8 cellular contexts compared by ENCODE assay signal in the genomic region with DNA sequence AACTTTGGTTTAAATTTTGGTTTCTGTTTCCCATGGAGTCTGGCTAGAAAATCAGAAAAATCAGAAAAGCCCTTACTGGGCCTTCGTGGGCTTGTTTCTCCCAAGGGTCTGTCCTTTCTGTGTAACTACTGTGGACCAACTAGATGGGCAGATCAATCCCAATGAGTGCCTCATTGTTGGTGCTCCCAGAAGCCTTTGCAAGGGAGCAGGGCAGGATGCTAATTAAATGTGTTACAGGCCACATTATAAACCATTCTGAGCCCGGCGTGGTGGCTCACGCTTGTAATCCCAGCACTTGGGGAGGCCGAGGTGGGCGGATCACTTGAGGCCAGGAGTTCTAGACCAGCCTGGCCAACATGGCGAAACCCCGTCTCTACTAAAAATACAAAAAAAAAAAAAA. TPM values are rescaled to one million over a fixed set of nuclear protein-coding genes. Genes with fewer than 3 reads are reported as not detected.
DNase-seq lines count a peak whose midpoint lies in the region; ATAC-seq, FAIRE-seq and TF ChIP-seq lines count a peak whose summit lies in the region.
"Not testable (repeated sequence)": the region's sequence is repeated elsewhere in the genome, so short reads cannot be mapped to it uniquely, and the experiment has no call there.

No MANE protein-coding gene starts in this region.

- dilution Hi-C loops in keratinocyte (cut with MboI; ENCODE audit: extremely low pct_ligation_motif_present, low sequenced_read_pairs), result not testable (repeated sequence)

- peak overlapping the region; percentile 89 for H3K4me2 ChIP-seq in keratinocyte (ENCODE audit: control insufficient read depth, extremely low read depth, insufficient read depth, low read depth, low read length)

- H3K9ac ChIP-seq in endodermal cell (ENCODE audit: extremely low read depth, low read length, poor library complexity, severe bottlenecking) (peak overlapping the region; percentile 96), keratinocyte (ENCODE audit: control insufficient read depth, extremely low read depth, insufficient read depth, low read length) (peak overlapping the region; percentile 90)

- ATAC-seq in T-helper 17 cell; activated naive CD4-positive, alpha-beta T cell treated with anti-CD3 and anti-CD28 coated beads, Interleukin-2, amount 50 U/mL, for 72 hours: not testable (repeated sequence)

- not testable (repeated sequence) for BruUV-seq in A673 (replicated peaks; lab: Mats Ljungman, UMichigan)

- peaks cover 61% of the 10 kb centered on the region for H3K79me2 ChIP-seq in keratinocyte (ENCODE audit: control insufficient read depth, insufficient read depth, low read length)

- H3K36me3 ChIP-seq in A673 (ENCODE audit: insufficient read depth, low read length, poor library complexity, severe bottlenecking); keratinocyte (ENCODE audit: control insufficient read depth in 2 of 2, extremely low read depth in 1 of 2, insufficient read depth in 2 of 2, low read length in 2 of 2): not testable (repeated sequence)
- H3K36me3 ChIP-seq in MG63 (peaks cover 61% of the 10 kb centered on the region), endodermal cell (ENCODE audit: control insufficient read depth, insufficient read depth, low read length) (peaks cover 20% of the 10 kb centered on the region)

- TF ChIP-seq CTCF in A673 (conservative IDR thresholded peaks at IDR 0.05; ENCODE audit: low read depth, low read length); GM12864 (IDR thresholded peaks at IDR 0.05; ENCODE audit: low read depth, low read length, missing control alignments); endodermal cell (conservative IDR thresholded peaks at IDR 0.05); keratinocyte (optimal IDR thresholded peaks at IDR 0.05 in 1 of 3, IDR thresholded peaks at IDR 0.05 in 1 of 3, conservative IDR thresholded peaks at IDR 0.05 in 1 of 3; ENCODE audit: extremely low read depth in 1 of 3, insufficient read depth in 2 of 3, low read length in 3 of 3); retinal pigment epithelial cell (conservative IDR thresholded peaks at IDR 0.05; ENCODE audit: low read depth, low read length): not testable (repeated sequence)

- not testable (repeated sequence) for FAIRE-seq in keratinocyte (lab: Jason Lieb, UNC)

- intact Hi-C loops in A673 (cut with micrococcal nuclease; ENCODE audit: unreplicated experiment), result not testable (repeated sequence)

- not testable (repeated sequence) for H3K9me3 ChIP-seq in A673 (ENCODE audit: low read depth, low read length, poor library complexity, severe bottlenecking); MG63; T-helper 17 cell (ENCODE audit: control insufficient read depth, low read length, poor library complexity, severe bottlenecking); endodermal cell (ENCODE audit: control insufficient read depth, low read length); keratinocyte (ENCODE audit: control insufficient read depth, low read depth, low read length)

- H3K9me3 Mint-ChIP-seq in activated naive CD4-positive, alpha-beta T cell treated with anti-CD3 and anti-CD28 coated beads, Interleukin-2, amount 50 U/mL, for 72 hours; endodermal cell: not testable (repeated sequence)

- H3K4me1 Mint-ChIP-seq in T-helper 17 cell (peaks cover 23% of the 10 kb centered on the region), endodermal cell (peaks cover 17% of the 10 kb centered on the region)

- H3K27me3 ChIP-seq in A673 (replicated peaks; ENCODE audit: insufficient read depth, low read depth, low read length, poor library complexity); MG63; endodermal cell (ENCODE audit: control insufficient read depth, insufficient read depth, low read length, poor library complexity, severe bottlenecking); keratinocyte (ENCODE audit: control insufficient read depth, extremely low read depth, insufficient read depth, low read length): not testable (repeated sequence)

- H3K36me3 Mint-ChIP-seq in T-helper 17 cell (ENCODE audit: low read depth), result not testable (repeated sequence)
- peaks cover 22 to 44% of the 10 kb centered on the region in 2 donors for H3K36me3 Mint-ChIP-seq in activated naive CD4-positive, alpha-beta T cell treated with anti-CD3 and anti-CD28 coated beads, Interleukin-2, amount 50 U/mL, for 72 hours
- H3K36me3 Mint-ChIP-seq in endodermal cell (ENCODE audit: low read depth), result peaks cover 14% of the 10 kb centered on the region

- H3K27ac Mint-ChIP-seq in T-helper 17 cell, result not testable (repeated sequence)
- H3K27ac Mint-ChIP-seq in activated naive CD4-positive, alpha-beta T cell treated with anti-CD3 and anti-CD28 coated beads, Interleukin-2, amount 50 U/mL, for 72 hours, result peak overlapping the region; percentile 93 to 94
- peak overlapping the region; percentile 97 for H3K27ac Mint-ChIP-seq in endodermal cell

- peaks cover 11% of the 10 kb centered on the region for H3K4me1 ChIP-seq in A673 (ENCODE audit: insufficient read depth, low read length, poor library complexity, severe bottlenecking)
- not testable (repeated sequence) for H3K4me1 ChIP-seq in endodermal cell (ENCODE audit: control insufficient read depth, insufficient read depth, low read length)
- peaks cover 16% of the 10 kb centered on the region for H3K4me1 ChIP-seq in keratinocyte (ENCODE audit: control insufficient read depth, extremely low read depth, insufficient read depth, low read length)

- WGBS in endodermal cell (ENCODE audit: insufficient coverage in 1 of 2, insufficient read length in 1 of 2), 2 experiments, result 81 to 91% methylated on average over 5 to 7 of the region's 8 CpGs

- H3K27ac ChIP-seq in A673 (ENCODE audit: low read depth, low read length, poor library complexity, severe bottlenecking) (peak overlapping the region; percentile 85), keratinocyte (ENCODE audit: control insufficient read depth, insufficient read depth, low read length) (peak overlapping the region; percentile 87)
- H3K27ac ChIP-seq in endodermal cell (ENCODE audit: low read depth, low read length), result not testable (repeated sequence)

- not testable (repeated sequence) for H3K9me1 ChIP-seq in keratinocyte (ENCODE audit: control insufficient read depth, extremely low read depth, insufficient read depth, low read length)

- not testable (repeated sequence) for H4K20me1 ChIP-seq in keratinocyte (ENCODE audit: control insufficient read depth, extremely low read depth, insufficient read depth, low read length)

- CTCF ChIA-PET in A673 (lab: Charles Lee), result interaction anchor here (0.7 kb wide), 1 partner anchor 26 kb away, joined by 3 read pairs; no protein-coding TSS in a partner anchor

- POLR2A ChIA-PET in A673 (lab: Charles Lee; ENCODE audit: low non-redundant PET), result not testable (repeated sequence)

- H3K4me3 ChIP-seq in A673 (ENCODE audit: low read depth, low read length, poor library complexity, severe bottlenecking) (peak overlapping the region; percentile 85), GM12864 (ENCODE audit: low read depth, low read length) (peak overlapping the region; percentile 74), MG63 (peak overlapping the region; percentile 98), endodermal cell (ENCODE audit: low read length) (peak overlapping the region; percentile 100), keratinocyte (ENCODE audit: control insufficient read depth in 2 of 3, extremely low read depth in 1 of 3, insufficient read depth in 2 of 3, low read depth in 1 of 3, low read length in 3 of 3) (peak overlapping the region; percentile 77 to 99 (median 88)), retinal pigment epithelial cell (ENCODE audit: low read length) (peak overlapping the region; percentile 96)

- H2AFZ ChIP-seq in keratinocyte (ENCODE audit: control insufficient read depth, low read length), result peak overlapping the region; percentile 88

- not testable (repeated sequence) for DNase-seq in A673 (ENCODE audit: low spot score); GM12864 (ENCODE audit: low read depth); MG63; T-helper 17 cell; activated naive CD4-positive, alpha-beta T cell treated with anti-CD3 and anti-CD28 coated beads, Interleukin-2, amount 50 U/mL, for 72 hours (ENCODE audit: low spot score in 2 of 2); endodermal cell; keratinocyte (ENCODE audit: low read depth, low spot score); retinal pigment epithelial cell (ENCODE audit: low read depth)

- H3K27me3 Mint-ChIP-seq in T-helper 17 cell; endodermal cell (ENCODE audit: insufficient read depth): not testable (repeated sequence)

- H3K4me3 Mint-ChIP-seq in T-helper 17 cell (peak overlapping the region; percentile 93), endodermal cell (peak overlapping the region; percentile 95)

RNA-seq across cellular contexts. Expression of gene MELK, which starts 1.4 kb away (rescaled TPM):
- total RNA-seq in A673 (2021) (80.9 and 87.8 TPM in 2 replicates), T-helper 17 cell (1 to 10 TPM in 1 of 2 donors, under 1 TPM in 1; 0.73 to 1.2 TPM), endodermal cell (10 to 100 TPM; 45.6 to 88.9 TPM)
- 75.8 and 95.3 TPM in 2 replicates for total RNA-seq in MG63 (2014; rRNA removed; shearing (Covaris generic); ENCODE audit: low replicate concordance)
- 10 to 100 TPM; 55.1 to 57.1 TPM for total RNA-seq in activated naive CD4-positive, alpha-beta T cell treated with anti-CD3 and anti-CD28 coated beads, Interleukin-2, amount 50 U/mL, for 72 hours
- 51.1 TPM for polyA plus RNA-seq in endodermal cell (2013, experiment 1 of 2)
- 50.6 TPM for polyA plus RNA-seq in endodermal cell (2013, experiment 2 of 2)
- polyA plus RNA-seq in keratinocyte, result 14.0 to 45.3 TPM (median 29.2 TPM) in 3 replicates
- 2.9 TPM for polyA plus RNA-seq in keratinocyte (2011; ENCODE audit: low read depth)
- 16.5 and 26.0 TPM in 2 replicates for polyA plus RNA-seq in keratinocyte (2011; cell fraction: cytosol; rRNA removed)
- polyA plus RNA-seq in keratinocyte (2011; cell fraction: nucleus; rRNA removed), result 16.9 and 22.9 TPM in 2 replicates
- polyA plus RNA-seq in keratinocyte (2012; ENCODE audit: low replicate concordance), result 5.8 and 21.9 TPM in 2 replicates
- polyA minus RNA-seq in keratinocyte, result 5.2 to 25.8 TPM (median 6.0 TPM) in 3 replicates
- polyA minus RNA-seq in keratinocyte (2011; cell fraction: cytosol; rRNA and poly(A)+ RNA removed), result 11.1 TPM
- polyA minus RNA-seq in keratinocyte (2011; cell fraction: nucleus; rRNA and poly(A)+ RNA removed), result 6.8 and 13.6 TPM in 2 replicates

Comparison
In these comparisons a context has a peak if more than half of its experiments do, and no peak if none do; other contexts are left out.
1. RNA of gene MELK, which starts 1.4 kb away (total RNA-seq): 45.6 to 88.9 TPM in endodermal cell, 80.9 to 87.8 TPM in A673, 75.8 to 95.3 TPM in MG63 and 55.1 to 57.1 TPM in activated naive CD4-positive, alpha-beta T cell treated with anti-CD3 and anti-CD28 coated beads, Interleukin-2, amount 50 U/mL, for 72 hours; 0.73 to 1.2 TPM in T-helper 17 cell; every median in the first group is over 10 times any median in the second.
2. Peak in every context shown above with its lines, with median percentiles within 50 percentile points of each other: H3K4me3 ChIP-seq.